1 cellular context compared by ENCODE assay signal in genomic region chr4:18869166-18869565, GRCh38.
TF ChIP-seq lines count a peak whose summit lies in the region.

No MANE protein-coding gene starts in this region.

TF ChIP-seq in GM23338, 12 proteins besides CTCF, POLR2A, EP300 and RAD21 (continued from another document):
- TF ChIP-seq ZNF462 (CRISPR knock-in tag; IDR thresholded peaks at IDR 0.05) (no peak), CREB1 (CRISPR knock-in tag; IDR thresholded peaks at IDR 0.05; ENCODE audit: low read depth) (no peak), JUNB (IDR thresholded peaks at IDR 0.05; ENCODE audit: unreplicated experiment) (no peak)
TF ChIP-seq in GM23338: peak in this region for 0.
